Comparison of ENCODE assay signal across 11 cellular contexts in the genomic region with DNA sequence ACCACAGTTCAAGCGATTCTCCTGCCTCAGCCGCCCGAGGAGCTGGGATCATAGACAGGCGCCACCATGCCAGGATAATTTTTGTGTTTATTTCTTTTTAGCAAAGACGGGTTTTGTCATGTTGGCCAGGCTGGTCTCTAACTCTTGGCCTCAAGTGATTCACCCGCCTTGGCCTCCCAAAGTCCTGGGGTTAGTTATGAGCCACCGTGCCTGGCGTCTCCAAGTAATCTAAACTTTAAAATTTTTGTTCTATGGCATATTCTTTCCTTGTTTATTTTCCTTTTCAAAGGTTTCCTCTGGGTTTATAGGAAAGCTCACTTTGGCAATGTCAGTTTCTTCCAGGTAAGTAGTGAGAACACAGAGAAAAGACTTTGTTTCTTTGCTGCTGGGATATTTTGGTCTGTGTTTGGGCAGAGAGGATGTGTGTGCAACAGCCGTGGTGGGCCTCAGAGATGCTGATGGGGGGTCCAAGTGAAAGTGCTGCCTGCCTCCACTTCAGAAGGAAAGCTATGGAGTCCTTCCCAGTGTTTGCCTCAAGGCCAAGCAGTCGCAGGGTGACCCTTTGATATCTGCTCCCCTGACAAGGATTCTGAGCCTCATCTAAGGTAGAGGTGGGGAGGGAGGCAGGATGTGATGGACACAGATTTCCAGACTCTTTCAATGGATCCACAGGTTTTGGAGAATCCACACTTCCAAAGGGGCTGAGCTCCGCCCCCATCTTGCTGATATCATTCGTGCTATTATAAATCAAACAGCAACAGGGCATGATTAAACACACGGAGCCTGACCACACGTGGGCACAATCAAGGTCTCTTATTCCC. TPM values are rescaled to one million over a fixed set of nuclear protein-coding genes. Genes with fewer than 3 reads are reported as not detected.
A peak's percentile ranks its signal among the peaks of the same experiment; 100 is the strongest.
DNase-seq lines count a peak whose midpoint lies in the region; ATAC-seq and TF ChIP-seq lines count a peak whose summit lies in the region.
"Had no signal": no experiment of that assay in that cellular context is flagged by ENCODE, and none has a peak within 500 bp of the region (broad histone marks: within the 10 kb centered on the region; RNA-seq: fewer than 3 reads in every experiment).

No MANE protein-coding gene starts in this region.

- H3K27me3 Mint-ChIP-seq in activated naive CD4-positive, alpha-beta T cell treated with anti-CD3 and anti-CD28 coated beads for 36 hours (ENCODE audit: low read depth) = peaks cover 12% of the 10 kb centered on the region
- peaks cover 7% of the 10 kb centered on the region for H3K27me3 Mint-ChIP-seq in T-helper 17 cell

- H3K4me3 ChIP-seq in fibroblast of the aortic adventitia (ENCODE audit: low read depth, low read length) = peak overlapping the region; percentile 35

- CTCF ChIA-PET in activated naive CD4-positive, alpha-beta T cell treated with anti-CD3 and anti-CD28 coated beads for 36 hours (lab: Charles Lee) = interaction anchor here (0.6 to 1.4 kb wide), 3 partner anchors 23 to 63 kb away, joined by 3 to 5 read pairs (median 3); no protein-coding TSS in a partner anchor

- intact Hi-C loops in activated naive CD4-positive, alpha-beta T cell treated with anti-CD3 and anti-CD28 coated beads for 36 hours (cut with micrococcal nuclease) = loop anchor here (5.0 kb wide), 2 partner anchors 145 to 375 kb away; a partner anchor contains a TSS

- peaks cover 6% of the 10 kb centered on the region for H3K4me1 Mint-ChIP-seq in activated naive CD4-positive, alpha-beta T cell treated with anti-CD3 and anti-CD28 coated beads for 36 hours (ENCODE audit: low read depth)
- peaks cover 14% of the 10 kb centered on the region for H3K4me1 Mint-ChIP-seq in T-helper 17 cell
- H3K4me1 Mint-ChIP-seq in stimulated activated effector memory CD8-positive, alpha-beta T cell treated with anti-CD3 and anti-CD28 coated beads, Interleukin-12 subunit alpha, Interleukin-12 subunit beta, amount 100 ng/mL, for 72 hours = peaks cover 6% of the 10 kb centered on the region

- no peaks in the 10 kb centered on the region for H3K9me3 ChIP-seq in T-helper 17 cell (ENCODE audit: control insufficient read depth, low read length, poor library complexity, severe bottlenecking)
- H3K9me3 ChIP-seq: testis had no signal

- H3K36me3 Mint-ChIP-seq in activated naive CD4-positive, alpha-beta T cell treated with anti-CD3 and anti-CD28 coated beads for 36 hours (ENCODE audit: low read depth) = no peaks in the 10 kb centered on the region
- no peaks in the 10 kb centered on the region for H3K36me3 Mint-ChIP-seq in T-helper 17 cell (ENCODE audit: low read depth)
- peaks cover 6% of the 10 kb centered on the region for H3K36me3 Mint-ChIP-seq in stimulated activated effector memory CD8-positive, alpha-beta T cell treated with anti-CD3 and anti-CD28 coated beads, Interleukin-12 subunit alpha, Interleukin-12 subunit beta, amount 100 ng/mL, for 72 hours

- no peak for DNase-seq in activated naive CD4-positive, alpha-beta T cell treated with anti-CD3 and anti-CD28 coated beads for 36 hours
- DNase-seq in activated naive CD4-positive, alpha-beta T cell treated with Interleukin-2 at 50 U/mL for 16 hours = no peak
- DNase-seq in T-helper 17 cell = no peak
- DNase-seq in fibroblast of the aortic adventitia (ENCODE audit: low read depth) = no peak
- DNase-seq in stimulated activated effector memory CD8-positive, alpha-beta T cell treated with anti-CD3 and anti-CD28 coated beads, Interleukin-12 subunit alpha, Interleukin-12 subunit beta, amount 100 ng/mL, for 72 hours (ENCODE audit: low spot score in 2 of 2) = no peak
- DNase-seq in activated effector memory CD4-positive, alpha-beta T cell treated with anti-CD3 and anti-CD28 coated beads, Interleukin-2, amount 50 U/mL, for 16 hours = no peak
- no peak for DNase-seq in NCI-H82 (lab: John Stamatoyannopoulos, UW)
- DNase-seq: activated naive CD4-positive, alpha-beta T cell treated with anti-CD3 and anti-CD28 coated beads, Interleukin-2, amount 50 U/mL, for 16 hours; mesendoderm; testis had no signal

- TF ChIP-seq CTCF in fibroblast of the aortic adventitia (IDR thresholded peaks at IDR 0.05; ENCODE audit: insufficient read depth, low read length) = no peak

- ATAC-seq in T-helper 17 cell (no peak), GM21786 (IDR thresholded peaks at IDR 0.05; ENCODE audit: unreplicated experiment) (no peak)
- no peak for ATAC-seq in stimulated activated effector memory CD8-positive, alpha-beta T cell treated with anti-CD3 and anti-CD28 coated beads, Interleukin-12 subunit alpha, Interleukin-12 subunit beta, amount 100 ng/mL, for 72 hours

- H3K9me3 Mint-ChIP-seq in activated naive CD4-positive, alpha-beta T cell treated with anti-CD3 and anti-CD28 coated beads for 36 hours = no peaks in the 10 kb centered on the region
- no peaks in the 10 kb centered on the region for H3K9me3 Mint-ChIP-seq in stimulated activated effector memory CD8-positive, alpha-beta T cell treated with anti-CD3 and anti-CD28 coated beads, Interleukin-12 subunit alpha, Interleukin-12 subunit beta, amount 100 ng/mL, for 72 hours

- no peak overlapping the region for H3K27ac Mint-ChIP-seq in activated naive CD4-positive, alpha-beta T cell treated with anti-CD3 and anti-CD28 coated beads for 36 hours
- H3K27ac Mint-ChIP-seq in T-helper 17 cell = no peak overlapping the region
- no peak overlapping the region for H3K27ac Mint-ChIP-seq in stimulated activated effector memory CD8-positive, alpha-beta T cell treated with anti-CD3 and anti-CD28 coated beads, Interleukin-12 subunit alpha, Interleukin-12 subunit beta, amount 100 ng/mL, for 72 hours

- H3K4me3 Mint-ChIP-seq in activated naive CD4-positive, alpha-beta T cell treated with anti-CD3 and anti-CD28 coated beads for 36 hours = peak overlapping the region; percentile 31
- H3K4me3 Mint-ChIP-seq in T-helper 17 cell = peak overlapping the region; percentile 71
- H3K4me3 Mint-ChIP-seq in stimulated activated effector memory CD8-positive, alpha-beta T cell treated with anti-CD3 and anti-CD28 coated beads, Interleukin-12 subunit alpha, Interleukin-12 subunit beta, amount 100 ng/mL, for 72 hours = peak overlapping the region; percentile 65

RNA-seq across cellular contexts. Expression of a gene that starts 2.3 kb away (rescaled TPM):
- total RNA-seq in activated naive CD4-positive, alpha-beta T cell treated with anti-CD3 and anti-CD28 coated beads for 36 hours = 1 to 10 TPM; 4.6 to 4.7 TPM
- total RNA-seq in T-helper 17 cell (1 to 10 TPM; 1.8 to 2.5 TPM), fibroblast of the aortic adventitia (ENCODE audit: low replicate concordance) (20.0 and 74.1 TPM in 2 replicates)

RNA-seq across cellular contexts. Expression of a gene that starts 36.1 kb away (rescaled TPM):
- total RNA-seq in activated naive CD4-positive, alpha-beta T cell treated with anti-CD3 and anti-CD28 coated beads for 36 hours = not detected
- total RNA-seq in T-helper 17 cell (under 1 TPM in 1 of 2 donors, not detected in 1; 0.55 TPM), fibroblast of the aortic adventitia (ENCODE audit: low replicate concordance) (0.63 TPM in 1 of 2 replicates, not detected in the other)
